ENCODE assay signal across 8 cellular contexts in genomic region chr19:30682576-30683536, GRCh38.
DNase-seq lines count a peak whose midpoint lies in the region; ATAC-seq and TF ChIP-seq lines count a peak whose summit lies in the region.

No MANE protein-coding gene starts in this region.

- peak; percentile 64 to 66 for ATAC-seq in stimulated activated naive B cell treated with anti-CD40 and anti-IgM and Interleukin-4, amounts not matched to agents 10 μg/mL and 1 μg/mL and 100 μg/mL, for 72 hours (replicated peaks)
- no peak for ATAC-seq in GM21447 (IDR thresholded peaks at IDR 0.05; ENCODE audit: unreplicated experiment)

- no peak overlapping the region; a peak in 1 of 5 replicates for H3K4me3 Mint-ChIP-seq in H9
- no peak overlapping the region for H3K4me3 Mint-ChIP-seq in stimulated activated naive B cell treated with anti-CD40 and anti-IgM and Interleukin-4, amounts not matched to agents 10 μg/mL and 1 μg/mL and 100 μg/mL, for 72 hours

- H3K4me2 ChIP-seq in H9 (ENCODE audit: insufficient read depth, insufficient read length, low read length) = no peak overlapping the region

- TF ChIP-seq CTCF in C4-2B (conservative IDR thresholded peaks at IDR 0.05) (peak; percentile 94), H9 (conservative IDR thresholded peaks at IDR 0.05) (peak; percentile 94), epithelial cell of esophagus (IDR thresholded peaks at IDR 0.05; ENCODE audit: insufficient read depth, low read depth, low read length, missing control alignments) (peak; percentile 79)

- H2BK20ac ChIP-seq in H9 (ENCODE audit: low read depth, low read length, poor library complexity, severe bottlenecking) = no peak overlapping the region

- H3K4ac ChIP-seq in H9 (ENCODE audit: low read depth, low read length) = no peak overlapping the region

- peak; percentile 63 for DNase-seq in H9
- DNase-seq in NCI-H82 (lab: John Stamatoyannopoulos, UW) = peak; percentile 95
- DNase-seq in activated CD8-positive, alpha-beta memory T cell treated with anti-CD3 and anti-CD28 coated beads for 48 hours (ENCODE audit: low read depth in 2 of 3, low spot score in 2 of 3) = peak; percentile 10 to 40 (median 13)
- peak; percentile 55 for DNase-seq in epithelial cell of esophagus (ENCODE audit: low read depth)
- peak; percentile 73 for DNase-seq in middle frontal gyrus (ENCODE audit: extremely low spot score, low spot score)
- peak; percentile 34 for DNase-seq in stimulated activated naive B cell treated with anti-CD40 and anti-IgM and Interleukin-4, amounts not matched to agents 10 μg/mL and 1 μg/mL and 100 μg/mL, for 72 hours

- H3K23ac ChIP-seq in H9 (ENCODE audit: insufficient read length, low read depth, low read length) = no peak overlapping the region

- H3K27ac ChIP-seq in C4-2B (no peak overlapping the region), H9 (ENCODE audit: insufficient read length, low read depth, low read length) (no peak overlapping the region)

- no peak overlapping the region for H3T11ph ChIP-seq in H9 (ENCODE audit: low read length)

- no peak overlapping the region for H2BK5ac ChIP-seq in H9 (ENCODE audit: insufficient read length, low read length)

- H2BK15ac ChIP-seq in H9 (ENCODE audit: low read depth, low read length) = no peak overlapping the region

- H3K18ac ChIP-seq in H9 (ENCODE audit: insufficient read length, low read depth, low read length) = no peak overlapping the region

- H3K9me3 ChIP-seq in H9 (ENCODE audit: control insufficient read depth, low read depth, low read length) = no peaks in the 10 kb centered on the region

- no peak overlapping the region for H3K27ac Mint-ChIP-seq in H9
- H3K27ac Mint-ChIP-seq in stimulated activated naive B cell treated with anti-CD40 and anti-IgM and Interleukin-4, amounts not matched to agents 10 μg/mL and 1 μg/mL and 100 μg/mL, for 72 hours = no peak overlapping the region

- H2BK12ac ChIP-seq in H9 (ENCODE audit: insufficient read length, low read depth, low read length) = no peak overlapping the region

- H3K79me1 ChIP-seq in H9 (ENCODE audit: insufficient read depth, low read depth, low read length, poor library complexity, severe bottlenecking) = no peaks in the 10 kb centered on the region

- H3K4me1 Mint-ChIP-seq in H9 = peaks cover 11 to 17% of the 10 kb centered on the region in 2 experiments
- no peaks in the 10 kb centered on the region for H3K4me1 Mint-ChIP-seq in stimulated activated naive B cell treated with anti-CD40 and anti-IgM and Interleukin-4, amounts not matched to agents 10 μg/mL and 1 μg/mL and 100 μg/mL, for 72 hours

- no peak overlapping the region for H3K4me3 ChIP-seq in epithelial cell of esophagus (ENCODE audit: low read length)

- H3K27me3 ChIP-seq in H9 (ENCODE audit: insufficient read depth, low read length) = no peaks in the 10 kb centered on the region

- H2AFZ ChIP-seq in H9 (ENCODE audit: low read length) = no peak overlapping the region

- H2BK120ac ChIP-seq in H9 (ENCODE audit: low read depth, low read length, poor library complexity, severe bottlenecking) = no peak overlapping the region

- no peaks in the 10 kb centered on the region for H3K36me3 Mint-ChIP-seq in H9 (ENCODE audit: insufficient read depth in 1 of 3, low read depth in 3 of 3)
- no peaks in the 10 kb centered on the region for H3K36me3 Mint-ChIP-seq in stimulated activated naive B cell treated with anti-CD40 and anti-IgM and Interleukin-4, amounts not matched to agents 10 μg/mL and 1 μg/mL and 100 μg/mL, for 72 hours

- no peak overlapping the region for H2AK5ac ChIP-seq in H9 (ENCODE audit: insufficient read length, low read length)

- H3K4me1 ChIP-seq in H9 (ENCODE audit: insufficient read depth, low read length) = no peaks in the 10 kb centered on the region; the same call in 1 of the 2 replicates

- H3K9ac ChIP-seq in H9 (ENCODE audit: extremely low read depth, insufficient read length, low read length) = no peak overlapping the region

- no peaks in the 10 kb centered on the region for H3K9me3 Mint-ChIP-seq in H9
- no peaks in the 10 kb centered on the region for H3K9me3 Mint-ChIP-seq in stimulated activated naive B cell treated with anti-CD40 and anti-IgM and Interleukin-4, amounts not matched to agents 10 μg/mL and 1 μg/mL and 100 μg/mL, for 72 hours

- H3K79me2 ChIP-seq in H9 (ENCODE audit: insufficient read depth, low read length) = no peaks in the 10 kb centered on the region

- no peak overlapping the region for H3K14ac ChIP-seq in H9 (ENCODE audit: insufficient read depth, low read length)

- H4K91ac ChIP-seq in H9 (ENCODE audit: insufficient read length, low read depth, low read length) = no peak overlapping the region

- H3K27me3 Mint-ChIP-seq in H9 (ENCODE audit: low read depth) = no peaks in the 10 kb centered on the region; the same call in 1 of the 2 replicates
- H3K27me3 Mint-ChIP-seq in stimulated activated naive B cell treated with anti-CD40 and anti-IgM and Interleukin-4, amounts not matched to agents 10 μg/mL and 1 μg/mL and 100 μg/mL, for 72 hours = peaks cover 42 to 49% of the 10 kb centered on the region in 2 donors

- H4K20me1 ChIP-seq in H9 (ENCODE audit: control insufficient read depth, insufficient read depth, insufficient read length) = no peaks in the 10 kb centered on the region

- no peak overlapping the region for H4K8ac ChIP-seq in H9 (replicated peaks; ENCODE audit: insufficient read length, low read depth, low read length)

- no peak overlapping the region for H4K5ac ChIP-seq in H9 (ENCODE audit: insufficient read length, low read depth, low read length)

- H3K23me2 ChIP-seq in H9 (ENCODE audit: insufficient read length, low read depth, low read length, poor library complexity, severe bottlenecking) = no peaks in the 10 kb centered on the region

- WGBS in H9 (ENCODE audit: extremely low coverage, insufficient read length, low lambda C conversion rate) = no CpG with 5 or more reads among the region's 26 CpGs

- H3K56ac ChIP-seq in H9 (ENCODE audit: insufficient read length, low read depth, low read length) = no peak overlapping the region

Comparison
In these comparisons a context has a peak if more than half of its experiments do, and no peak if none do; other contexts are left out.
1. DNase-seq: peak in every context shown above with its lines; median percentile 95 in NCI-H82; 73 in middle frontal gyrus; 63 in H9; 55 in epithelial cell of esophagus; 34 in stimulated activated naive B cell treated with anti-CD40 and anti-IgM and Interleukin-4, amounts not matched to agents 10 μg/mL and 1 μg/mL and 100 μg/mL, for 72 hours; 13 in activated CD8-positive, alpha-beta memory T cell treated with anti-CD3 and anti-CD28 coated beads for 48 hours.